1 cellular context compared by ENCODE assay signal in the genomic region with DNA sequence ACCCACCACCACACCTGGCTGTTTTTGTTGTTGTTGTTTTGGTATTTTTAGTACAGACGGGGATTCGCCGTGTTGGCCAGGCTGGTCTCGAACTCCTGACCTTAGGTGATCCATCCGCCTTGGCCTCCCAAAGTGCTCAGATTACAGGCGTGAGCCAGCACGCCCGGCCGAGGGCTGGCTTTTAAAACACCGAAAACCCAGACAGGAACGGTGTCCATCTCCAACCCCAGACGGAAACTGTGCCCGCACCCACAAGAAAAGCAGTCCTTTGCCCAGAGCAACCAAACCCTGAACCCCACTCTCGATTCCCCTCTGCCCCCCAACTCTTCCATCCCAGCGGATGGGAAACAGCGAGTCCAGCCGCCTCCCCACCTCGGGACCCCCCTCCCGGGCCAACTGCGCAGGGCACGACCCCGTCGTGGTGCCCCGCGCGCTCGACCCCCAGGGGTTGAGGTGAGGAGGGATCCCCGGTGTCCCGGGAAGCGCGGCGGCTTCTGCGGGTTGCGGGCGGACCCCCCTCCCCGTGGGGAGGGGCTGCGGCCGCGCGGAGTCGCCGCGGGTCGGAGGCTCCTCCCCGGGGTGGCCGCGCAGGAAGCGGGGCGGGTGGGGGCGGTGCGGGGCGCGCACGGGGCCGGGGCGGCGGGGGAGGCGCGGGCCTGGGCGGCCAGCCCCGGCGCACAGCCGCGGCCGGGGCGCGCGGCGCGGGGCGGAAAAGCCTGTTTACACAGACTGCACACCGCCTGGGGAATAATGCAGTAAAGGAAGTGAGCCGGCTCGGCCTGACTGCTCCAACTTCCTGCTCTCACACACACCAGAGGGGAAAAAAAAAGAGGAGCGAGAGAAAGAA.
TF ChIP-seq lines count a peak whose summit lies in the region.

A gene (plus strand): TSS at position 651 of the 847 bp plus-strand sequence.

TF ChIP-seq in HCT116, 20 proteins besides CTCF, POLR2A, EP300 and RAD21 (continued from another document):
- TF ChIP-seq, protein P1, sequence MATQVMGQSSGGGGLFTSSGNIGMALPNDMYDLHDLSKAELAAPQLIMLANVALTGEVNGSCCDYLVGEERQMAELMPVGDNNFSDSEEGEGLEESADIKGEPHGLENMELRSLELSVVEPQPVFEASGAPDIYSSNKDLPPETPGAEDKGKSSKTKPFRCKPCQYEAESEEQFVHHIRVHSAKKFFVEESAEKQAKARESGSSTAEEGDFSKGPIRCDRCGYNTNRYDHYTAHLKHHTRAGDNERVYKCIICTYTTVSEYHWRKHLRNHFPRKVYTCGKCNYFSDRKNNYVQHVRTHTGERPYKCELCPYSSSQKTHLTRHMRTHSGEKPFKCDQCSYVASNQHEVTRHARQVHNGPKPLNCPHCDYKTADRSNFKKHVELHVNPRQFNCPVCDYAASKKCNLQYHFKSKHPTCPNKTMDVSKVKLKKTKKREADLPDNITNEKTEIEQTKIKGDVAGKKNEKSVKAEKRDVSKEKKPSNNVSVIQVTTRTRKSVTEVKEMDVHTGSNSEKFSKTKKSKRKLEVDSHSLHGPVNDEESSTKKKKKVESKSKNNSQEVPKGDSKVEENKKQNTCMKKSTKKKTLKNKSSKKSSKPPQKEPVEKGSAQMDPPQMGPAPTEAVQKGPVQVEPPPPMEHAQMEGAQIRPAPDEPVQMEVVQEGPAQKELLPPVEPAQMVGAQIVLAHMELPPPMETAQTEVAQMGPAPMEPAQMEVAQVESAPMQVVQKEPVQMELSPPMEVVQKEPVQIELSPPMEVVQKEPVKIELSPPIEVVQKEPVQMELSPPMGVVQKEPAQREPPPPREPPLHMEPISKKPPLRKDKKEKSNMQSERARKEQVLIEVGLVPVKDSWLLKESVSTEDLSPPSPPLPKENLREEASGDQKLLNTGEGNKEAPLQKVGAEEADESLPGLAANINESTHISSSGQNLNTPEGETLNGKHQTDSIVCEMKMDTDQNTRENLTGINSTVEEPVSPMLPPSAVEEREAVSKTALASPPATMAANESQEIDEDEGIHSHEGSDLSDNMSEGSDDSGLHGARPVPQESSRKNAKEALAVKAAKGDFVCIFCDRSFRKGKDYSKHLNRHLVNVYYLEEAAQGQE (IDR thresholded peaks at IDR 0.05; ENCODE audit: low read depth) = no peak
- TF ChIP-seq POLR2AphosphoS5 (IDR thresholded peaks at IDR 0.05; ENCODE audit: low read depth, low read length) (peak; percentile 12), TCF7L2 (IDR thresholded peaks at IDR 0.05; ENCODE audit: borderline replicate concordance, extremely low read depth, insufficient read depth, insufficient read length) (no peak), EZH2phosphoT487 (IDR thresholded peaks at IDR 0.05; ENCODE audit: borderline replicate concordance) (no peak), CEBPB (IDR thresholded peaks at IDR 0.05; ENCODE audit: low read depth) (no peak), SP1 (IDR thresholded peaks at IDR 0.05; ENCODE audit: low read depth) (no peak), SRF (IDR thresholded peaks at IDR 0.05; ENCODE audit: low read depth) (no peak), CBX3 (IDR thresholded peaks at IDR 0.05; ENCODE audit: low read depth) (peak; percentile 62; the same call in 1 of the 2 replicates), YY1 (IDR thresholded peaks at IDR 0.05; ENCODE audit: extremely low read depth, insufficient replicate concordance, low read depth, low read length) (no peak)
- TF ChIP-seq, protein P2, sequence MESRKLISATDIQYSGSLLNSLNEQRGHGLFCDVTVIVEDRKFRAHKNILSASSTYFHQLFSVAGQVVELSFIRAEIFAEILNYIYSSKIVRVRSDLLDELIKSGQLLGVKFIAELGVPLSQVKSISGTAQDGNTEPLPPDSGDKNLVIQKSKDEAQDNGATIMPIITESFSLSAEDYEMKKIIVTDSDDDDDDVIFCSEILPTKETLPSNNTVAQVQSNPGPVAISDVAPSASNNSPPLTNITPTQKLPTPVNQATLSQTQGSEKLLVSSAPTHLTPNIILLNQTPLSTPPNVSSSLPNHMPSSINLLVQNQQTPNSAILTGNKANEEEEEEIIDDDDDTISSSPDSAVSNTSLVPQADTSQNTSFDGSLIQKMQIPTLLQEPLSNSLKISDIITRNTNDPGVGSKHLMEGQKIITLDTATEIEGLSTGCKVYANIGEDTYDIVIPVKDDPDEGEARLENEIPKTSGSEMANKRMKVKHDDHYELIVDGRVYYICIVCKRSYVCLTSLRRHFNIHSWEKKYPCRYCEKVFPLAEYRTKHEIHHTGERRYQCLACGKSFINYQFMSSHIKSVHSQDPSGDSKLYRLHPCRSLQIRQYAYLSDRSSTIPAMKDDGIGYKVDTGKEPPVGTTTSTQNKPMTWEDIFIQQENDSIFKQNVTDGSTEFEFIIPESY (IDR thresholded peaks at IDR 0.05; ENCODE audit: extremely low read depth, insufficient replicate concordance, low read length) = no peak
